ENCODE assay signal across 8 cellular contexts in the genomic region with DNA sequence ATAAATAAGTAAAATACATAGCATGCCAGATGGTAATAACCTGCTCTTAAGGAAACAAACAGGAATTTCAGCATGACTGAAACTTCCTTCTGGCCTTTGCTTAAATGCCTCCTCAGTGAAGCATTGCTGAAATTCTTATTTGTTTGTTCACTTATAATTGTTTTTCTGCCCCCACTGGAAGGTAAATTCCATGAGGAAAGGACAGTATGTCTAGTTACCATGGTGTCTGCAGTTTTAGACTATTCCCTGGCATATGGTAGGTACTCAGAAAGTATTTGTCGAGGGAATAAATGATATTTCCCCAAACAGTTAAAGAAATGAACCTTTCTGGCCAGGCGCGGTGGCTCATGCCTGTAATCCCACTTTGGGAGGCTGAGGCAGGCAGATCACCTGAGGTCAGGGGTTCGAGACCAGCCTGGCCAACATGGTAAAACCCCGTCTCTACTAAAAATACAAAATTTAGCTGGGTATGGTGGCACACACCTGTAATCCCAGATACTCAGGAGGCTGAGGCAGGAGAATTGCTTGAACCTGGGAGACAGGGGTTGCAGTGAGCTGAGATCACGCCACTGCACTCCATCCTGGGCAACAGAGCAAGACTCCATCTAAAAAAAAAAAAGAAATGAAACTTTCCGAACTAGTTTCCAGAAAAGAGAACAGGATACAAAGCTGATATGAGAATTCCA. TPM values are rescaled to one million over a fixed set of nuclear protein-coding genes. Genes with fewer than 3 reads are reported as not detected.
"Had no signal": no experiment of that assay in that cellular context is flagged by ENCODE, and none has a peak within 500 bp of the region (broad histone marks: within the 10 kb centered on the region; RNA-seq: fewer than 3 reads in every experiment).

No MANE protein-coding gene starts in this region.

RNA-seq across cellular contexts. Expression of gene NUPR1, which starts 11.5 kb away (rescaled TPM):
- total RNA-seq: natural killer cell treated with Interleukin-12 subunit alpha and Interleukin-12 subunit beta and Interleukin-15 and Interleukin-18, amount 100 ng/mL, for 72 hours; progenitor cell of endocrine pancreas had no signal

RNA-seq across cellular contexts. Expression of gene IL27, which starts 20.6 kb away (rescaled TPM):
- total RNA-seq: left ventricle myocardium inferior, ovary, progenitor cell of endocrine pancreas, sciatic nerve, stomach, upper lobe of right lung, vagina had no signal
- polyA plus RNA-seq: ovary had no signal
